14 cellular contexts compared by ENCODE assay signal in genomic region chr15:33148129-33148850, GRCh38. TPM values are rescaled to one million over a fixed set of nuclear protein-coding genes. Genes with fewer than 3 reads are reported as not detected.
DNase-seq lines count a peak whose midpoint lies in the region; ATAC-seq and TF ChIP-seq lines count a peak whose summit lies in the region.
"Had no signal": no experiment of that assay in that cellular context is flagged by ENCODE, and none has a peak within 500 bp of the region (broad histone marks: within the 10 kb centered on the region; RNA-seq: fewer than 3 reads in every experiment).

No MANE protein-coding gene starts in this region.

- dilution Hi-C loops in mammary epithelial cell (cut with HindIII; ENCODE audit: low sequenced_read_pairs) = no loop called here

- H3K9me3 ChIP-seq in SK-N-SH (no peaks in the 10 kb centered on the region), mammary epithelial cell (replicated peaks; ENCODE audit: insufficient read depth, low read length) (no peaks in the 10 kb centered on the region)
- H3K9me3 ChIP-seq: prostate gland had no signal

- BruUV-seq in mammary epithelial cell (replicated peaks; lab: Mats Ljungman, UMichigan) = no TSS peak
- no TSS peak for BruUV-seq in Calu3 (replicated peaks; lab: Mats Ljungman, UMichigan)

- H3K9ac ChIP-seq in SK-N-SH = peak overlapping the region; percentile 88
- no peak overlapping the region for H3K9ac ChIP-seq in mammary epithelial cell (ENCODE audit: insufficient read depth, low read length)

- H3K4me1 ChIP-seq in SK-N-SH (ENCODE audit: control insufficient read depth in 1 of 2, insufficient read depth in 2 of 2, low read depth in 1 of 2, low read length in 1 of 2) (peaks cover 0 to 27% of the 10 kb centered on the region in 2 experiments; a peak in 2 of 4 replicates), mammary epithelial cell (ENCODE audit: insufficient read depth, low read length) (peaks cover 33% of the 10 kb centered on the region)
- H3K4me1 ChIP-seq: prostate gland had no signal

- H3K4me1 Mint-ChIP-seq in activated T-cell treated with anti-CD3 and anti-CD28 coated beads, Interleukin-2, amount 50 U/mL, for 4 hours (ENCODE audit: low read depth) = peaks cover 14% of the 10 kb centered on the region
- no peaks in the 10 kb centered on the region for H3K4me1 Mint-ChIP-seq in stimulated activated memory B cell treated with anti-CD40 and anti-IgM and Interleukin-4, amounts not matched to agents 10 μg/mL and 1 μg/mL and 100 μg/mL, for 72 hours
- no peaks in the 10 kb centered on the region for H3K4me1 Mint-ChIP-seq in Calu3 (ENCODE audit: low read depth, unreplicated experiment)

- H3K36me3 Mint-ChIP-seq in activated T-cell treated with anti-CD3 and anti-CD28 coated beads, Interleukin-2, amount 50 U/mL, for 4 hours (ENCODE audit: insufficient read depth) = no peaks in the 10 kb centered on the region
- no peaks in the 10 kb centered on the region for H3K36me3 Mint-ChIP-seq in stimulated activated memory B cell treated with anti-CD40 and anti-IgM and Interleukin-4, amounts not matched to agents 10 μg/mL and 1 μg/mL and 100 μg/mL, for 72 hours
- peaks cover 5% of the 10 kb centered on the region for H3K36me3 Mint-ChIP-seq in Calu3 (ENCODE audit: insufficient read depth, unreplicated experiment)

- peaks cover 3% of the 10 kb centered on the region; the same call in 1 of the 2 replicates for H4K20me1 ChIP-seq in SK-N-SH (ENCODE audit: insufficient read depth)
- no peaks in the 10 kb centered on the region for H4K20me1 ChIP-seq in mammary epithelial cell (ENCODE audit: insufficient read depth, low read length)

- H3K27me3 ChIP-seq in SK-N-SH (ENCODE audit: insufficient read depth) = no peaks in the 10 kb centered on the region
- H3K27me3 ChIP-seq in mammary epithelial cell (ENCODE audit: insufficient read depth, low read length) = no peaks in the 10 kb centered on the region

- H3K36me3 ChIP-seq in SK-N-SH (replicated peaks in 1 of 2; ENCODE audit: control insufficient read depth in 1 of 2, insufficient read depth in 2 of 2, low read length in 1 of 2) (peaks cover 0 to 29% of the 10 kb centered on the region in 2 experiments), mammary epithelial cell (ENCODE audit: insufficient read depth, low read length) (no peaks in the 10 kb centered on the region)
- H3K36me3 ChIP-seq: prostate gland had no signal

- H3K79me2 ChIP-seq in SK-N-SH (ENCODE audit: insufficient read depth) (peaks cover 100% of the 10 kb centered on the region), mammary epithelial cell (ENCODE audit: insufficient read depth, low read length) (no peaks in the 10 kb centered on the region)

- DNase-seq in activated T-cell treated with anti-CD3 and anti-CD28 coated beads, Interleukin-2, amount 50 U/mL, for 4 hours = no peak
- no peak for DNase-seq in activated T-cell treated with anti-CD3 and anti-CD28 coated beads, Interleukin-2, amount 50 U/mL, for 48 hours
- DNase-seq in SK-N-SH (no peak), mammary epithelial cell (no peak), Calu3 (no peak), activated gamma-delta T cell (lab: John Stamatoyannopoulos, UW) (no peak)
- no peak for DNase-seq in stimulated activated CD4-positive, alpha-beta T cell treated with anti-CD3 and anti-CD28 coated beads, Interleukin-1b, Interleukin-23, amount 100 ng/mL, for 48 hours
- DNase-seq: activated CD8-positive, alpha-beta memory T cell treated with anti-CD3 and anti-CD28 coated beads, Interleukin-2, amount 50 U/mL, for 48 hours; DMS153; effector CD8-positive, alpha-beta T cell; midbrain had no signal

- H3K4me3 ChIP-seq in SK-N-SH (ENCODE audit: low read depth in 2 of 2, low read length in 1 of 2) = peak overlapping the region; percentile 51 to 64
- no peak overlapping the region for H3K4me3 ChIP-seq in mammary epithelial cell (replicated peaks in 1 of 3; ENCODE audit: insufficient read depth in 1 of 3, low read depth in 2 of 3, low read length in 3 of 3)
- H3K4me3 ChIP-seq: prostate gland had no signal

- TF ChIP-seq CTCF in SK-N-SH (IDR thresholded peaks at IDR 0.05) = no peak
- TF ChIP-seq CTCF in mammary epithelial cell (conservative IDR thresholded peaks at IDR 0.05 in 1 of 2, IDR thresholded peaks at IDR 0.05 in 1 of 2; ENCODE audit: extremely low read depth in 1 of 2, insufficient read depth in 1 of 2, low read depth in 1 of 2, low read length in 2 of 2) = no peak
- TF ChIP-seq CTCF in Calu3 (IDR thresholded peaks at IDR 0.05; ENCODE audit: unreplicated experiment) = no peak

- no peak for TF ChIP-seq RAD21 in SK-N-SH (IDR thresholded peaks at IDR 0.05; ENCODE audit: low read length)

- POLR2A ChIA-PET in SK-N-SH (lab: Yijun Ruan, JAX) = no interaction called here

- peak overlapping the region; percentile 33 for H3K4me3 Mint-ChIP-seq in activated T-cell treated with anti-CD3 and anti-CD28 coated beads, Interleukin-2, amount 50 U/mL, for 4 hours
- no peak overlapping the region for H3K4me3 Mint-ChIP-seq in stimulated activated memory B cell treated with anti-CD40 and anti-IgM and Interleukin-4, amounts not matched to agents 10 μg/mL and 1 μg/mL and 100 μg/mL, for 72 hours
- H3K4me3 Mint-ChIP-seq in Calu3 (ENCODE audit: low read depth, unreplicated experiment) = no peak overlapping the region

- H2AFZ ChIP-seq in SK-N-SH (ENCODE audit: low read depth) (no peak overlapping the region), mammary epithelial cell (ENCODE audit: low read depth, low read length) (peak overlapping the region; percentile 1)

- H3K27ac ChIP-seq in SK-N-SH (ENCODE audit: low read depth in 2 of 2, low read length in 1 of 2) (peak overlapping the region; percentile 62 to 99), mammary epithelial cell (ENCODE audit: insufficient read depth, low read depth, low read length) (no peak overlapping the region)
- H3K27ac ChIP-seq: prostate gland had no signal

- H3K27me3 Mint-ChIP-seq in activated T-cell treated with anti-CD3 and anti-CD28 coated beads, Interleukin-2, amount 50 U/mL, for 4 hours (ENCODE audit: low read depth) = no peaks in the 10 kb centered on the region
- H3K27me3 Mint-ChIP-seq in stimulated activated memory B cell treated with anti-CD40 and anti-IgM and Interleukin-4, amounts not matched to agents 10 μg/mL and 1 μg/mL and 100 μg/mL, for 72 hours = peaks cover 35% of the 10 kb centered on the region
- no peaks in the 10 kb centered on the region for H3K27me3 Mint-ChIP-seq in Calu3 (ENCODE audit: unreplicated experiment)

- in situ Hi-C loops in mammary epithelial cell (cut with MboI; ENCODE audit: low sequenced_read_pairs in 2 of 2) = loop anchor here in 1 of 2 donors (25.0 kb wide), 2 partner anchors 311 to 486 kb away; no protein-coding TSS in a partner anchor

- H3K9me2 ChIP-seq in SK-N-SH = no peaks in the 10 kb centered on the region

- WGBS in SK-N-SH (ENCODE audit: low lambda C conversion rate) = 47% methylated on average over 9 of the region's 9 CpGs
- WGBS in mammary epithelial cell (ENCODE audit: low coverage, missing lambda C conversion rate) = 94% methylated on average over 9 of the region's 9 CpGs

- no peak for TF ChIP-seq EP300 in SK-N-SH (IDR thresholded peaks at IDR 0.05; ENCODE audit: borderline replicate concordance in 1 of 2, low read depth in 1 of 2, low read length in 1 of 2)

- H3F3A ChIP-seq in SK-N-SH (replicated peaks; ENCODE audit: insufficient read depth) = peaks cover 14% of the 10 kb centered on the region

- H3K4me2 ChIP-seq in SK-N-SH (peak overlapping the region; percentile 74), mammary epithelial cell (ENCODE audit: insufficient read depth, low read depth, low read length) (no peak overlapping the region)

- peak in 1 of 2 donors; percentile 43 for ATAC-seq in activated T-cell treated with anti-CD3 and anti-CD28 coated beads, Interleukin-2, amount 50 U/mL, for 4 hours
- ATAC-seq in stimulated activated memory B cell treated with anti-CD40 and anti-IgM and Interleukin-4, amounts not matched to agents 10 μg/mL and 1 μg/mL and 100 μg/mL, for 72 hours = peak; percentile 8
- ATAC-seq: Panc1 had no signal

- no peak overlapping the region for H3K27ac Mint-ChIP-seq in stimulated activated memory B cell treated with anti-CD40 and anti-IgM and Interleukin-4, amounts not matched to agents 10 μg/mL and 1 μg/mL and 100 μg/mL, for 72 hours
- H3K27ac Mint-ChIP-seq in Calu3 (ENCODE audit: unreplicated experiment) = no peak overlapping the region

- CTCF ChIA-PET in SK-N-SH (lab: Yijun Ruan, JAX) = interaction anchor here (0.6 to 2.4 kb wide), 3 partner anchors 9 to 104 kb away, joined by 3 to 8 read pairs (median 3); no protein-coding TSS in a partner anchor
- CTCF ChIA-PET in mammary epithelial cell (lab: Charles Lee; ENCODE audit: low non-redundant PET) = no interaction called here
- CTCF ChIA-PET in Calu3 (lab: Charles Lee) = no interaction called here

- H3K9me3 Mint-ChIP-seq in activated T-cell treated with anti-CD3 and anti-CD28 coated beads, Interleukin-2, amount 50 U/mL, for 4 hours = no peaks in the 10 kb centered on the region
- H3K9me3 Mint-ChIP-seq in stimulated activated memory B cell treated with anti-CD40 and anti-IgM and Interleukin-4, amounts not matched to agents 10 μg/mL and 1 μg/mL and 100 μg/mL, for 72 hours = peaks cover 3% of the 10 kb centered on the region
- H3K9me3 Mint-ChIP-seq in Calu3 (ENCODE audit: low read depth, unreplicated experiment) = no peaks in the 10 kb centered on the region

- intact Hi-C loops in mammary epithelial cell (cut with micrococcal nuclease) = no loop called here
- intact Hi-C loops in Calu3 (cut with micrococcal nuclease; ENCODE audit: unreplicated experiment) = no loop called here

TF ChIP-seq in SK-N-SH, 30 proteins besides CTCF, POLR2A, EP300 and RAD21 (continues in another document):
- TF ChIP-seq JUND (IDR thresholded peaks at IDR 0.05) (no peak), USF2 (IDR thresholded peaks at IDR 0.05; ENCODE audit: borderline replicate concordance, low read depth, low read length) (no peak), TAF1 (IDR thresholded peaks at IDR 0.05; ENCODE audit: borderline replicate concordance, low read depth, low read length) (peak; percentile 36; the same call in 1 of the 2 replicates)

RNA-seq across cellular contexts. Expression of gene FMN1, which starts 46.2 kb away (rescaled TPM):
- total RNA-seq in activated T-cell treated with anti-CD3 and anti-CD28 coated beads, Interleukin-2, amount 50 U/mL, for 4 hours = under 1 TPM; 0.14 to 0.66 (median 0.48) TPM
- polyA plus RNA-seq in SK-N-SH (2012; rRNA removed) = 9.1 and 10.5 TPM in 2 replicates
- polyA plus RNA-seq in SK-N-SH (2012; cell fraction: cytosol; rRNA removed) = 8.4 and 10.0 TPM in 2 replicates
- polyA plus RNA-seq in SK-N-SH (2012; cell fraction: nucleus; rRNA removed) = 23.3 and 34.7 TPM in 2 replicates
- 1 to 10 TPM; 4.2 to 6.7 TPM for total RNA-seq in mammary epithelial cell
- 0.69 TPM for polyA plus RNA-seq in mammary epithelial cell
- 3.9 TPM for polyA minus RNA-seq in mammary epithelial cell
- total RNA-seq in Calu3 (2022) = 5.5 and 7.1 TPM in 2 replicates

Comparison
In these comparisons a context has a peak if more than half of its experiments do, and no peak if none do; other contexts are left out.
1. H3K4me3 ChIP-seq: peak in SK-N-SH (2 of 2); none in mammary epithelial cell (0 of 3).